11 cellular contexts compared by ENCODE assay signal in the genomic region with DNA sequence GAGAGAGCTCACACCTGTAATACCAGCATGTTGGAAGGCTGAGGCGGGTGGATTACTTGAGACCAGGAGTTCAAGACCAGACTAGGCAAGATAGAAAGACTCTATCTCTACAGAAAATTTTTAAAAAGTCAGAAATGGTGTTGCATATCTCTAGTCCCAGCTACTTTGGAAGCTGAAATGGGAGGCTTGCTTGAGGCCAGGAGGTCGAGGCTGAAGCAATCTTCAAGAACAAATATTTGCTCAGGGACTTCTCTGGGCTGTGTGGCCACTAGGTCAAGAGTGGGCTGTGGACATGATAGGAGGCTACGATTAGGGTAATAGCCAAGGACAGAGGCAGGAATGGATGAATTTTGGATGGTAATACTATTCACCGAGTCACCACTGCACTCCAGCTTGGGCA.
"Had no signal": no experiment of that assay in that cellular context is flagged by ENCODE, and none has a peak within 500 bp of the region (broad histone marks: within the 10 kb centered on the region; RNA-seq: fewer than 3 reads in every experiment).

No MANE protein-coding gene starts in this region.

- H3K4me1 Mint-ChIP-seq: GM23338, H9 had no signal

- H3K4me1 ChIP-seq: HAP-1 had no signal

- DNase-seq: GM23248, GOT3, H7, H9, HCEC 1CT, HFFc6 had no signal

- H3K27ac ChIP-seq: GM23248 had no signal

- H3K36me3 ChIP-seq: HAP-1 had no signal

- ATAC-seq: GM23338, HCT116 had no signal

- H3K4me3 Mint-ChIP-seq: GM23338, H9, HFFc6 had no signal

- FAIRE-seq: H1, H54 had no signal

- H3K4me3 ChIP-seq: GM23248, GM23338, HAP-1 had no signal

- H3K27ac Mint-ChIP-seq: GM23338, H9, HFFc6 had no signal

- H3K4me2 ChIP-seq: GM23338 had no signal

- H2AFZ ChIP-seq: GM23248, GM23338 had no signal

- H3K9ac ChIP-seq: GM23248 had no signal
